24 cellular contexts compared by ENCODE assay signal in the genomic region with DNA sequence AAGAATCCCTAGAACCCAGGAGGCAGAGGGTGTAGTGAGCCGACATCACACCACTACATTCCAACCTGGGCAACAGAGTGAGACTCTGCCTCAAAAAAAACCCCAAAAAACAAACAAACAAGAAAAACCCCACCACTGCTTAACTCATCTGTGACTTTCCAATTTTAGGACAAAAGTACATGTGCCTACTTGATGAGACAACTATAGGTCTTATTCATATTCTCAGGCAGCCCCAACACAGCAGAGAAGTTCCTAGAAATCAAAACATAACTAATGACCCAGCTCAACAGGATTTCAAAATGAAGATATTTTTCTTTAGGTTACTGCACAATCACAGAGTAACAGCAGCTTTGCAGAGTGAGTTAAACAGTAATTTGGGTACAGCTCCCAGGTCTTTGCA. TPM values are rescaled to one million over a fixed set of nuclear protein-coding genes. Genes with fewer than 3 reads are reported as not detected.
DNase-seq lines count a peak whose midpoint lies in the region; ATAC-seq lines count a peak whose summit lies in the region.
"Had no signal": no experiment of that assay in that cellular context is flagged by ENCODE, and none has a peak within 500 bp of the region (broad histone marks: within the 10 kb centered on the region; RNA-seq: fewer than 3 reads in every experiment).

No MANE protein-coding gene starts in this region.

- H3K4ac ChIP-seq in trophoblast cell (ENCODE audit: low read depth, low read length): peak overlapping the region; percentile 39

- H3K4me3 Mint-ChIP-seq in activated CD4-positive, alpha-beta memory T cell treated with anti-CD3 and anti-CD28 coated beads for 36 hours: no peak overlapping the region
- no peak overlapping the region for H3K4me3 Mint-ChIP-seq in activated CD4-positive, alpha-beta memory T cell treated with anti-CD3 and anti-CD28 coated beads, Interleukin-2, amount 10 ng/mL, durations not matched to agents 7 days and 5 days
- no peak overlapping the region for H3K4me3 Mint-ChIP-seq in activated T-helper 17 cell treated with anti-CD3 and anti-CD28 coated beads, Interleukin-2, amount 50 U/mL, for 72 hours
- H3K4me3 Mint-ChIP-seq: GM23338, H9, HFFc6 had no signal

- H3K9ac ChIP-seq in trophoblast cell (ENCODE audit: low read length): no peak overlapping the region

- no peak overlapping the region for H2BK5ac ChIP-seq in trophoblast cell (ENCODE audit: low read depth, low read length, poor library complexity)

- H3K9me3 ChIP-seq in trophoblast cell (ENCODE audit: insufficient read depth, low read depth, low read length): peaks cover 1% of the 10 kb centered on the region

- peak overlapping the region; percentile 44 for H3K18ac ChIP-seq in trophoblast cell (ENCODE audit: low read length)

- H3K4me2 ChIP-seq in trophoblast cell (ENCODE audit: low read length): no peak overlapping the region
- H3K4me2 ChIP-seq: GM23338 had no signal

- no peak for DNase-seq in activated CD4-positive, alpha-beta memory T cell treated with anti-CD3 and anti-CD28 coated beads for 36 hours
- no peak for DNase-seq in activated CD4-positive, alpha-beta memory T cell treated with anti-CD3 and anti-CD28 coated beads, Interleukin-2, amount 10 ng/mL, durations not matched to agents 7 days and 5 days
- DNase-seq in trophoblast cell (no peak), RKO (ENCODE audit: low spot score) (no peak), NCI-H69 (lab: John Stamatoyannopoulos, UW) (no peak)
- DNase-seq: 8988T, Calu3, DMS153, H9, HFFc6, KBM-7, MV-4-11, NCI-H1105, NCI-H1436 treated with DMSO at 0.1 percent for 48 hours, NCI-H187 treated with DMSO at 0.1 percent for 48 hours, NCI-H2107, NCI-H446, NCI-H524 treated with DMSO at 0.1 percent for 48 hours, SHP77 treated with DMSO at 0.1 percent for 48 hours had no signal

- no peaks in the 10 kb centered on the region for H3K27me3 ChIP-seq in trophoblast cell (ENCODE audit: insufficient read depth, low read length)

- H4K8ac ChIP-seq in trophoblast cell (ENCODE audit: low read depth, low read length): no peak overlapping the region

- no peak overlapping the region for H3K4me3 ChIP-seq in trophoblast cell (ENCODE audit: low read depth, low read length)
- H3K4me3 ChIP-seq: GM23338 had no signal

- ATAC-seq in GM18868 (IDR thresholded peaks at IDR 0.05; ENCODE audit: unreplicated experiment) (peak; percentile 81), GM18861 (IDR thresholded peaks at IDR 0.05; ENCODE audit: unreplicated experiment) (no peak)
- ATAC-seq in activated T-helper 17 cell treated with anti-CD3 and anti-CD28 coated beads, Interleukin-2, amount 50 U/mL, for 72 hours (replicated peaks): peak; percentile 76
- ATAC-seq: GM23338, Panc1 had no signal

- H2AFZ ChIP-seq in trophoblast cell (ENCODE audit: insufficient read depth, low read length, poor library complexity): no peak overlapping the region
- H2AFZ ChIP-seq: GM23338 had no signal

- no peak overlapping the region for H4K91ac ChIP-seq in trophoblast cell (ENCODE audit: low read depth, low read length)

- H3K27ac Mint-ChIP-seq in activated CD4-positive, alpha-beta memory T cell treated with anti-CD3 and anti-CD28 coated beads for 36 hours: peak overlapping the region; percentile 29
- H3K27ac Mint-ChIP-seq in activated CD4-positive, alpha-beta memory T cell treated with anti-CD3 and anti-CD28 coated beads, Interleukin-2, amount 10 ng/mL, durations not matched to agents 7 days and 5 days: no peak overlapping the region
- H3K27ac Mint-ChIP-seq in activated T-helper 17 cell treated with anti-CD3 and anti-CD28 coated beads, Interleukin-2, amount 50 U/mL, for 72 hours: no peak overlapping the region
- H3K27ac Mint-ChIP-seq: GM23338, HFFc6 had no signal

- no CpG with 5 or more reads among the region's 1 CpG for WGBS in trophoblast cell (ENCODE audit: extremely low coverage, insufficient coverage, insufficient read length)

- POLR2A ChIA-PET in activated CD4-positive, alpha-beta memory T cell treated with anti-CD3 and anti-CD28 coated beads for 36 hours (lab: Charles Lee): no interaction called here
- POLR2A ChIA-PET in activated CD4-positive, alpha-beta memory T cell treated with anti-CD3 and anti-CD28 coated beads, Interleukin-2, amount 10 ng/mL, durations not matched to agents 7 days and 5 days (lab: Charles Lee): no interaction called here

- no peaks in the 10 kb centered on the region for H3K27me3 Mint-ChIP-seq in activated CD4-positive, alpha-beta memory T cell treated with anti-CD3 and anti-CD28 coated beads for 36 hours
- H3K27me3 Mint-ChIP-seq in activated CD4-positive, alpha-beta memory T cell treated with anti-CD3 and anti-CD28 coated beads, Interleukin-2, amount 10 ng/mL, durations not matched to agents 7 days and 5 days: no peaks in the 10 kb centered on the region
- no peaks in the 10 kb centered on the region for H3K27me3 Mint-ChIP-seq in activated T-helper 17 cell treated with anti-CD3 and anti-CD28 coated beads, Interleukin-2, amount 50 U/mL, for 72 hours

- no peaks in the 10 kb centered on the region for H3K79me2 ChIP-seq in trophoblast cell (ENCODE audit: control insufficient read depth, insufficient read depth, low read length, poor library complexity)

- H2BK120ac ChIP-seq in trophoblast cell (ENCODE audit: insufficient read depth, low read length, poor library complexity): no peak overlapping the region

- no peaks in the 10 kb centered on the region for H3K79me1 ChIP-seq in trophoblast cell (ENCODE audit: low read length)

- H3K4me1 Mint-ChIP-seq in activated CD4-positive, alpha-beta memory T cell treated with anti-CD3 and anti-CD28 coated beads for 36 hours (ENCODE audit: low read depth): peaks cover 14% of the 10 kb centered on the region
- H3K4me1 Mint-ChIP-seq in activated CD4-positive, alpha-beta memory T cell treated with anti-CD3 and anti-CD28 coated beads, Interleukin-2, amount 10 ng/mL, durations not matched to agents 7 days and 5 days: peaks cover 14% of the 10 kb centered on the region
- H3K4me1 Mint-ChIP-seq in activated T-helper 17 cell treated with anti-CD3 and anti-CD28 coated beads, Interleukin-2, amount 50 U/mL, for 72 hours: peaks cover 6% of the 10 kb centered on the region

- no peak overlapping the region for H2AK5ac ChIP-seq in trophoblast cell (ENCODE audit: low read length)

- peaks cover 0 to 2% of the 10 kb centered on the region in 2 experiments for H3K36me3 ChIP-seq in trophoblast cell (ENCODE audit: control insufficient read depth in 1 of 2, insufficient read depth in 2 of 2, low read length in 2 of 2)

- H2BK12ac ChIP-seq in trophoblast cell (ENCODE audit: low read length): no peak overlapping the region

- CTCF ChIA-PET in activated CD4-positive, alpha-beta memory T cell treated with anti-CD3 and anti-CD28 coated beads for 36 hours (lab: Charles Lee): interaction anchor here (1.1 kb wide), 1 partner anchor 263 kb away, joined by 3 read pairs; no protein-coding TSS in a partner anchor
- CTCF ChIA-PET in activated CD4-positive, alpha-beta memory T cell treated with anti-CD3 and anti-CD28 coated beads, Interleukin-2, amount 10 ng/mL, durations not matched to agents 7 days and 5 days (lab: Charles Lee): interaction anchor here (1.0 kb wide), 1 partner anchor 9 kb away, joined by 3 read pairs; no protein-coding TSS in a partner anchor

- no peak overlapping the region for H3K27ac ChIP-seq in trophoblast cell (ENCODE audit: low read depth, low read length)

- H3K36me3 Mint-ChIP-seq in activated CD4-positive, alpha-beta memory T cell treated with anti-CD3 and anti-CD28 coated beads for 36 hours: peaks cover 3% of the 10 kb centered on the region
- peaks cover 8% of the 10 kb centered on the region for H3K36me3 Mint-ChIP-seq in activated CD4-positive, alpha-beta memory T cell treated with anti-CD3 and anti-CD28 coated beads, Interleukin-2, amount 10 ng/mL, durations not matched to agents 7 days and 5 days (ENCODE audit: low read depth)
- no peaks in the 10 kb centered on the region for H3K36me3 Mint-ChIP-seq in activated T-helper 17 cell treated with anti-CD3 and anti-CD28 coated beads, Interleukin-2, amount 50 U/mL, for 72 hours (ENCODE audit: low read depth)

- no peak overlapping the region for H3K23ac ChIP-seq in trophoblast cell (ENCODE audit: low read length)

- H4K12ac ChIP-seq in trophoblast cell (ENCODE audit: low read depth, low read length): no peak overlapping the region

- H3K14ac ChIP-seq in trophoblast cell (ENCODE audit: low read length): no peak overlapping the region

- peaks cover 0 to 2% of the 10 kb centered on the region in 2 experiments for H3K4me1 ChIP-seq in trophoblast cell (ENCODE audit: control insufficient read depth in 1 of 2, insufficient read depth in 2 of 2, low read length in 2 of 2)

- intact Hi-C loops in activated CD4-positive, alpha-beta memory T cell treated with anti-CD3 and anti-CD28 coated beads for 36 hours (cut with micrococcal nuclease): no loop called here

- no peaks in the 10 kb centered on the region for H3K9me3 Mint-ChIP-seq in activated CD4-positive, alpha-beta memory T cell treated with anti-CD3 and anti-CD28 coated beads for 36 hours
- peaks cover 3% of the 10 kb centered on the region for H3K9me3 Mint-ChIP-seq in activated CD4-positive, alpha-beta memory T cell treated with anti-CD3 and anti-CD28 coated beads, Interleukin-2, amount 10 ng/mL, durations not matched to agents 7 days and 5 days
- no peaks in the 10 kb centered on the region for H3K9me3 Mint-ChIP-seq in activated T-helper 17 cell treated with anti-CD3 and anti-CD28 coated beads, Interleukin-2, amount 50 U/mL, for 72 hours
- H3K9me3 Mint-ChIP-seq: GM23338, H9 had no signal

RNA-seq across cellular contexts. Expression of a gene that starts 26.4 kb away (rescaled TPM):
- 10 to 100 TPM; 74.8 to 74.9 TPM for total RNA-seq in activated CD4-positive, alpha-beta memory T cell treated with anti-CD3 and anti-CD28 coated beads for 36 hours
- 10 to 100 TPM; 57.6 to 60.6 TPM for total RNA-seq in activated CD4-positive, alpha-beta memory T cell treated with anti-CD3 and anti-CD28 coated beads, Interleukin-2, amount 10 ng/mL, durations not matched to agents 7 days and 5 days
- 10 to 100 TPM; 23.4 to 63.4 TPM for total RNA-seq in activated T-helper 17 cell treated with anti-CD3 and anti-CD28 coated beads, Interleukin-2, amount 50 U/mL, for 72 hours
- polyA plus RNA-seq in trophoblast cell (2013): 11.0 and 11.3 TPM in 2 replicates
